In the genomic region with DNA sequence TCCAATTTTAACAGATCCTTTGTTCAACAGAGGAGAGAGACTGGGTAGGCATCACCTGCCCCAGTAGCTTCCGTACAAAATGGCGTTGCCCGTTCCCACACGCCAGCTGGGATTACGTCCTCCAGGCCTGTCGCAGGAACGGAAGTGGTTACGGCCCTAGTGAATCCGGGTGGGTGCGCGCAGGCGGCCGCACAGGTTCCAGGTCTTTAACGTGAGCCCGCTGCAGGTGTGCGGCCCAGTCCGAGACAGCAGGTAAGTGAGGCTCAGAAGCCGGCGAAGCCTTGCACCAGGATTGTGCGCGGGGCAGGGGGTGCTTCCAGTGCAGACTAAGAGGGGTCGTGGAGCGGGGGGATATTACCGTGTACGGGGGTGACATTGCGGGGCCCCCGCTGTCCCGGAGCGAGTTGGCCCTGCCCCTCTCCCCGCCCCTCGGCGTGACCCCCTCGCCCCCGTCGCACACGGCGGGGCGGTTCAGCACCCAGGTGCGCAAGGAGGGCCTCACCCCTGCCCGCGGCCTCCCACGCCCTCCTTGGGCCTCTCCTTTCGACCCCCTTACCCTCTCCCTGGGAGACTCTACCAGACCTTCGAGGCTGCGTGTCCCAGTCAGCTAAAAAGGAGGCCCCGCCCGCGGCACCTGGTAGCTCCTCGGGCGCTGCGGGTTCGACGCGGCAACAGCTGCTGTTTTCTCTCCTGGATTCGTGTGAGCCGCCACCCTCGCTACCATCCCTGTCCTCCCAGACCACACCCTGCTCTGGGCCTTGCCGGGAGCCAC, we compare ENCODE assay signal across 8 cellular contexts. TPM values are rescaled to one million over a fixed set of nuclear protein-coding genes. Genes with fewer than 3 reads are reported as not detected.
DNase-seq lines count a peak whose midpoint lies in the region; ATAC-seq and TF ChIP-seq lines count a peak whose summit lies in the region.

A gene with protein sequence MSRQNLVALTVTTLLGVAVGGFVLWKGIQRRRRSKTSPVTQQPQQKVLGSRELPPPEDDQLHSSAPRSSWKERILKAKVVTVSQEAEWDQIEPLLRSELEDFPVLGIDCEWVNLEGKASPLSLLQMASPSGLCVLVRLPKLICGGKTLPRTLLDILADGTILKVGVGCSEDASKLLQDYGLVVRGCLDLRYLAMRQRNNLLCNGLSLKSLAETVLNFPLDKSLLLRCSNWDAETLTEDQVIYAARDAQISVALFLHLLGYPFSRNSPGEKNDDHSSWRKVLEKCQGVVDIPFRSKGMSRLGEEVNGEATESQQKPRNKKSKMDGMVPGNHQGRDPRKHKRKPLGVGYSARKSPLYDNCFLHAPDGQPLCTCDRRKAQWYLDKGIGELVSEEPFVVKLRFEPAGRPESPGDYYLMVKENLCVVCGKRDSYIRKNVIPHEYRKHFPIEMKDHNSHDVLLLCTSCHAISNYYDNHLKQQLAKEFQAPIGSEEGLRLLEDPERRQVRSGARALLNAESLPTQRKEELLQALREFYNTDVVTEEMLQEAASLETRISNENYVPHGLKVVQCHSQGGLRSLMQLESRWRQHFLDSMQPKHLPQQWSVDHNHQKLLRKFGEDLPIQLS (plus strand): TSS at position 159 of the 772 bp plus-strand sequence. CDS start 17,973 bp downstream, outside the sequence.

- POLR2A ChIA-PET in CD8-positive, alpha-beta memory T cell (lab: Charles Lee) = interaction anchor here (0.6 to 2.1 kb wide), 3 partner anchors 29 to 207 kb away, joined by 8 to 24 read pairs (median 11); partner anchors contain the start of genes DCAF5, ERH and SLC39A9

- no peaks in the 10 kb centered on the region for H3K9me3 Mint-ChIP-seq in CD8-positive, alpha-beta memory T cell

- H3K36me3 Mint-ChIP-seq in CD8-positive, alpha-beta memory T cell = peaks cover 0 to 13% (median 0%) of the 10 kb centered on the region in 3 donors

- H3K9ac ChIP-seq in NT2/D1 (ENCODE audit: insufficient read length, low read depth) = peak within 1 kb of the TSS; percentile 66

- ATAC-seq in GM19468 (IDR thresholded peaks at IDR 0.05; ENCODE audit: extremely low read depth, unreplicated experiment) (peak; percentile 77), mucosa of descending colon (peak; percentile 98)

- H3K4me3 Mint-ChIP-seq in CD8-positive, alpha-beta memory T cell = peak within 1 kb of the TSS; percentile 90 to 97 (median 95)

- H3K27ac Mint-ChIP-seq in CD8-positive, alpha-beta memory T cell = peak within 1 kb of the TSS; percentile 71 to 96 (median 90)

- peaks cover 18 to 29% (median 23%) of the 10 kb centered on the region in 3 donors for H3K4me1 Mint-ChIP-seq in CD8-positive, alpha-beta memory T cell

- no peaks in the 10 kb centered on the region for H3K4me1 ChIP-seq in CD8-positive, alpha-beta memory T cell (ENCODE audit: insufficient read depth, low read length)
- H3K4me1 ChIP-seq in NT2/D1 (ENCODE audit: insufficient read depth, insufficient read length) (no peaks in the 10 kb centered on the region), mucosa of descending colon (ENCODE audit: low read depth) (peaks cover 8% of the 10 kb centered on the region)

- no peaks in the 10 kb centered on the region for H3K36me3 ChIP-seq in CD8-positive, alpha-beta memory T cell (ENCODE audit: insufficient read depth, low read length)
- no peaks in the 10 kb centered on the region for H3K36me3 ChIP-seq in NT2/D1 (ENCODE audit: insufficient read depth, insufficient read length, low read length)
- no peaks in the 10 kb centered on the region for H3K36me3 ChIP-seq in mucosa of descending colon (ENCODE audit: low read depth)

- H3K9me3 ChIP-seq in CD8-positive, alpha-beta memory T cell (ENCODE audit: low read length) = no peaks in the 10 kb centered on the region
- H3K9me3 ChIP-seq in NT2/D1 (ENCODE audit: insufficient read depth, low read length) (no peaks in the 10 kb centered on the region), mucosa of descending colon (no peaks in the 10 kb centered on the region)

- DNase-seq in CD8-positive, alpha-beta memory T cell = peak; percentile 21 to 77 (median 63)
- DNase-seq in HT1080 (ENCODE audit: low read depth) (peak; percentile 81), NT2/D1 (ENCODE audit: low read depth, low spot score) (peak; percentile 80), activated T-cell treated with anti-CD3 and anti-CD28 coated beads for 48 hours (ENCODE audit: low read depth) (peak; percentile 74), epithelial cell of proximal tubule (ENCODE audit: low read depth) (peak; percentile 29), mucosa of descending colon (peak; percentile 92 to 93 (median 92))
- peak; percentile 55 for DNase-seq in stimulated activated CD8-positive, alpha-beta memory T cell treated with anti-CD3 and anti-CD28 coated beads, Interleukin-4, amount 100 ng/mL, for 24 hours (ENCODE audit: low read depth)

- H3K27ac ChIP-seq in CD8-positive, alpha-beta memory T cell (ENCODE audit: low read depth, low read length) = peak within 1 kb of the TSS; percentile 69

- TF ChIP-seq CTCF in epithelial cell of proximal tubule (conservative IDR thresholded peaks at IDR 0.05; ENCODE audit: low read depth, low read length) = no peak
- TF ChIP-seq CTCF in mucosa of descending colon (IDR thresholded peaks at IDR 0.05) = no peak

- intact Hi-C loops in mucosa of descending colon (cut with DNase I, micrococcal nuclease) = no loop called here

- H3K27me3 ChIP-seq in CD8-positive, alpha-beta memory T cell (ENCODE audit: insufficient read depth, low read length, poor library complexity, severe bottlenecking) = no peaks in the 10 kb centered on the region
- no peaks in the 10 kb centered on the region for H3K27me3 ChIP-seq in NT2/D1 (ENCODE audit: insufficient read depth, insufficient read length)

- H3K4me3 ChIP-seq in CD8-positive, alpha-beta memory T cell (ENCODE audit: low read length) = peak within 1 kb of the TSS; percentile 67
- H3K4me3 ChIP-seq in NT2/D1 (ENCODE audit: insufficient read length, low read depth) = peak within 1 kb of the TSS; percentile 70
- H3K4me3 ChIP-seq in epithelial cell of proximal tubule (ENCODE audit: low read depth, low read length) = peak within 1 kb of the TSS; percentile 94
- peak within 1 kb of the TSS; percentile 56 for H3K4me3 ChIP-seq in mucosa of descending colon

- CTCF ChIA-PET in CD8-positive, alpha-beta memory T cell (lab: Charles Lee) = interaction anchor here (0.8 to 2.6 kb wide), 5 partner anchors 36 to 62 kb away, joined by 3 to 15 read pairs (median 4); no protein-coding TSS in a partner anchor

- H3K27me3 Mint-ChIP-seq in CD8-positive, alpha-beta memory T cell = peaks cover 1 to 5% of the 10 kb centered on the region in 2 donors

RNA-seq across cellular contexts. Expression of the gene that starts here (rescaled TPM):
- 10 to 100 TPM; 11.6 to 12.5 TPM for total RNA-seq in CD8-positive, alpha-beta memory T cell
- polyA plus RNA-seq in CD8-positive, alpha-beta memory T cell = 9.3 TPM
- 11.1 and 13.5 TPM in 2 replicates for total RNA-seq in HT1080 (2014; rRNA removed; shearing (Covaris generic))
- polyA plus RNA-seq in HT1080 (2015; cell fraction: cytosol; rRNA removed) = 12.2 and 15.8 TPM in 2 replicates
- 32.1 and 36.5 TPM in 2 replicates for polyA plus RNA-seq in HT1080 (2015; cell fraction: nucleus; rRNA removed)
- total RNA-seq in epithelial cell of proximal tubule = 14.0 and 15.2 TPM in 2 replicates
- total RNA-seq in mucosa of descending colon = 10 to 100 TPM; 20.9 to 28.6 (median 27.2) TPM

Comparison
In these comparisons a context has a peak if more than half of its experiments do, and no peak if none do; other contexts are left out.
1. Peak in every context shown above with its lines: DNase-seq, ATAC-seq, H3K4me3 ChIP-seq and H3K27ac ChIP-seq.
2. DNase-seq: peak in every context shown above with its lines; median percentile 92 in mucosa of descending colon; 81 in HT1080; 80 in NT2/D1; 74 in activated T-cell treated with anti-CD3 and anti-CD28 coated beads for 48 hours; 63 in CD8-positive, alpha-beta memory T cell; 55 in stimulated activated CD8-positive, alpha-beta memory T cell treated with anti-CD3 and anti-CD28 coated beads, Interleukin-4, amount 100 ng/mL, for 24 hours; 29 in epithelial cell of proximal tubule.